16 cellular contexts compared by ENCODE assay signal in genomic region chr1:236021424-236022135, GRCh38. TPM values are rescaled to one million over a fixed set of nuclear protein-coding genes. Genes with fewer than 3 reads are reported as not detected.
DNase-seq lines count a peak whose midpoint lies in the region; ATAC-seq, FAIRE-seq and TF ChIP-seq lines count a peak whose summit lies in the region.
"Had no signal": no experiment of that assay in that cellular context is flagged by ENCODE, and none has a peak within 500 bp of the region (broad histone marks: within the 10 kb centered on the region; RNA-seq: fewer than 3 reads in every experiment).

No MANE protein-coding gene starts in this region.

- peak overlapping the region; percentile 2 for H3K4ac ChIP-seq in neuronal stem cell (ENCODE audit: low read length)

- H3K9me3 Mint-ChIP-seq in activated CD8-positive, alpha-beta memory T cell treated with anti-CD3 and anti-CD28 coated beads, Interleukin-2, amount 10 ng/mL, durations not matched to agents 7 days and 5 days (ENCODE audit: low read depth), result no peaks in the 10 kb centered on the region

- intact Hi-C loops in HepG2 (cut with micrococcal nuclease; ENCODE audit: unreplicated experiment), result no loop called here

- no peak for DNase-seq in HepG2 (ENCODE audit: low spot score)
- peak; percentile 71 for DNase-seq in fibroblast of villous mesenchyme (ENCODE audit: low read depth)
- DNase-seq in neuronal stem cell (ENCODE audit: low spot score), result peak; percentile 12
- DNase-seq in activated CD8-positive, alpha-beta memory T cell treated with anti-CD3 and anti-CD28 coated beads, Interleukin-2, amount 10 ng/mL, durations not matched to agents 7 days and 5 days, result no peak
- no peak for DNase-seq in NCI-H510A treated with DMSO at 0.1 percent for 48 hours (lab: John Stamatoyannopoulos, UW)
- DNase-seq: activated CD8-positive, alpha-beta memory T cell treated with anti-CD3 and anti-CD28 coated beads, Interleukin-2, amount 50 U/mL, for 4 hours; effector memory CD4-positive, alpha-beta T cell; NCI-H1417; NCI-H748 treated with DMSO at 0.1 percent for 48 hours had no signal

- H2AFZ ChIP-seq in HepG2 (ENCODE audit: low read length) (no peak overlapping the region), neuronal stem cell (ENCODE audit: low read length) (no peak overlapping the region)

- TF ChIP-seq POLR2A in HepG2 (IDR thresholded peaks at IDR 0.05; ENCODE audit: insufficient read depth in 1 of 2, low read depth in 2 of 2, low read length in 2 of 2), result no peak

- H3K36me3 Mint-ChIP-seq in activated CD8-positive, alpha-beta memory T cell treated with anti-CD3 and anti-CD28 coated beads, Interleukin-2, amount 10 ng/mL, durations not matched to agents 7 days and 5 days, result no peaks in the 10 kb centered on the region

- TF ChIP-seq CTCF in liver (IDR thresholded peaks at IDR 0.05; ENCODE audit: low read depth, low read length, missing input control), result no peak
- TF ChIP-seq CTCF in HepG2 (CRISPR knock-in tag; IDR thresholded peaks at IDR 0.05), result no peak
- no peak for TF ChIP-seq CTCF in fibroblast of villous mesenchyme (IDR thresholded peaks at IDR 0.05; ENCODE audit: insufficient read depth, low read depth, low read length)

- no peak overlapping the region for H3K27ac ChIP-seq in liver (ENCODE audit: low read depth in 1 of 2, low read length in 2 of 2)
- H3K27ac ChIP-seq in HepG2 (ENCODE audit: extremely low read length, insufficient read depth, low read length), result no peak overlapping the region
- H3K27ac ChIP-seq in neuronal stem cell (replicated peaks; ENCODE audit: low read length), result peak overlapping the region; percentile 20
- H3K27ac ChIP-seq: A549, thoracic aorta had no signal

- no peak overlapping the region for H3K4me3 Mint-ChIP-seq in activated CD8-positive, alpha-beta memory T cell treated with anti-CD3 and anti-CD28 coated beads, Interleukin-2, amount 10 ng/mL, durations not matched to agents 7 days and 5 days

- H3K27me3 Mint-ChIP-seq in activated CD8-positive, alpha-beta memory T cell treated with anti-CD3 and anti-CD28 coated beads, Interleukin-2, amount 10 ng/mL, durations not matched to agents 7 days and 5 days, result peaks cover 13% of the 10 kb centered on the region

- no peak overlapping the region for H2BK5ac ChIP-seq in neuronal stem cell (ENCODE audit: low read length)

- ATAC-seq in HepG2 (no peak), HG03354 (IDR thresholded peaks at IDR 0.05; ENCODE audit: poor library complexity, severe bottlenecking, unreplicated experiment) (no peak)
- no peak for ATAC-seq in activated CD4-positive, CD25-positive, alpha-beta regulatory T cell treated with anti-CD3 and anti-CD28 coated beads, Interleukin-2, amount 50 U/mL, for 24 hours
- ATAC-seq in activated CD8-positive, alpha-beta memory T cell treated with anti-CD3 and anti-CD28 coated beads, Interleukin-2, amount 10 ng/mL, durations not matched to agents 7 days and 5 days, result no peak
- ATAC-seq: A549 had no signal

- H3K9ac ChIP-seq in liver (ENCODE audit: low read depth in 1 of 2, low read length in 2 of 2), result no peak overlapping the region
- no peak overlapping the region for H3K9ac ChIP-seq in HepG2 (ENCODE audit: insufficient read depth, low read depth, low read length)
- H3K9ac ChIP-seq in neuronal stem cell (ENCODE audit: low read depth, low read length, poor library complexity), result no peak overlapping the region

- CTCF ChIA-PET in HepG2 (lab: Yijun Ruan, JAX; ENCODE audit: low intra/inter-chr PET ratio, low total read pairs), result no interaction called here
- CTCF ChIA-PET in activated CD8-positive, alpha-beta memory T cell treated with anti-CD3 and anti-CD28 coated beads, Interleukin-2, amount 10 ng/mL, durations not matched to agents 7 days and 5 days (lab: Charles Lee), result no interaction called here

- FAIRE-seq in HepG2 (lab: Jason Lieb, UNC), result no peak
- FAIRE-seq: A549, GM19239 had no signal

- no peak overlapping the region for H4K8ac ChIP-seq in neuronal stem cell (ENCODE audit: low read depth, low read length)

- H4K20me1 ChIP-seq in HepG2 (ENCODE audit: insufficient read depth, low read length), result no peaks in the 10 kb centered on the region

- peaks cover 2% of the 10 kb centered on the region for H3K4me1 Mint-ChIP-seq in activated CD8-positive, alpha-beta memory T cell treated with anti-CD3 and anti-CD28 coated beads, Interleukin-2, amount 10 ng/mL, durations not matched to agents 7 days and 5 days

- H3K4me2 ChIP-seq in HepG2 (ENCODE audit: low read depth, low read length) (no peak overlapping the region), neuronal stem cell (ENCODE audit: insufficient read depth, low read length, poor library complexity, severe bottlenecking) (no peak overlapping the region)
- H3K4me2 ChIP-seq: A549 had no signal

- peaks cover 2% of the 10 kb centered on the region for H3K79me2 ChIP-seq in HepG2 (ENCODE audit: insufficient read depth, low read length)

- in situ Hi-C loops in HepG2 (cut with HindIII; ENCODE audit: extremely low pct_ligation_motif_present, low pct_unique_long_range_greater_than_20kb), result no loop called here

- no peak for TF ChIP-seq EP300 in HepG2 (IDR thresholded peaks at IDR 0.05; ENCODE audit: low read depth in 2 of 2, low read length in 2 of 2)
- TF ChIP-seq EP300 in HepG2 (CRISPR knock-in tag; IDR thresholded peaks at IDR 0.05; ENCODE audit: borderline replicate concordance), result no peak

- no peak overlapping the region for H3K27ac Mint-ChIP-seq in activated CD8-positive, alpha-beta memory T cell treated with anti-CD3 and anti-CD28 coated beads, Interleukin-2, amount 10 ng/mL, durations not matched to agents 7 days and 5 days

- peaks cover 0 to 15% (median 10%) of the 10 kb centered on the region in 4 donors for H3K4me1 ChIP-seq in liver (ENCODE audit: control insufficient read depth in 4 of 4, insufficient read depth in 4 of 4, low read length in 3 of 4)
- no peaks in the 10 kb centered on the region for H3K4me1 ChIP-seq in HepG2 (ENCODE audit: insufficient read depth, low read length)
- H3K4me1 ChIP-seq in neuronal stem cell (ENCODE audit: control insufficient read depth in 2 of 2, insufficient read depth in 1 of 2, low read depth in 1 of 2, low read length in 2 of 2), result peaks cover 0 to 11% of the 10 kb centered on the region in 2 donors
- H3K4me1 ChIP-seq: HAP-1 had no signal

- no peak overlapping the region for H2BK12ac ChIP-seq in neuronal stem cell (ENCODE audit: low read length)

- no peak overlapping the region for H2AK5ac ChIP-seq in neuronal stem cell (ENCODE audit: low read depth, low read length)

- no peak overlapping the region for H4K91ac ChIP-seq in neuronal stem cell (ENCODE audit: low read depth, low read length, poor library complexity)

- no peak overlapping the region for H3K14ac ChIP-seq in neuronal stem cell (ENCODE audit: low read length)

- no peak overlapping the region for H2BK120ac ChIP-seq in neuronal stem cell (ENCODE audit: low read depth, low read length)

- no peak overlapping the region for H2BK15ac ChIP-seq in neuronal stem cell (ENCODE audit: low read length)

- TF ChIP-seq RAD21 in liver (IDR thresholded peaks at IDR 0.05) (no peak), HepG2 (CRISPR knock-in tag; IDR thresholded peaks at IDR 0.05) (no peak)

- WGBS in liver, result 82% methylated on average over 9 of the region's 9 CpGs
- WGBS in HepG2 (ENCODE audit: low lambda C conversion rate), result 100% methylated on average over 6 of the region's 9 CpGs
- no CpG with 5 or more reads among the region's 9 CpGs for WGBS in neuronal stem cell (ENCODE audit: extremely low coverage in 2 of 2, insufficient read length in 2 of 2, insufficient replicate concordance in 1 of 2), 2 donors

- no TSS peak for BruUV-seq in HepG2 (replicated peaks; lab: Mats Ljungman, UMichigan)

- H3K36me3 ChIP-seq in liver (ENCODE audit: control insufficient read depth in 4 of 4, insufficient read depth in 3 of 4, low read depth in 1 of 4, low read length in 3 of 4) (peaks cover 7 to 54% (median 48%) of the 10 kb centered on the region in 4 donors), HepG2 (replicated peaks in 1 of 2; ENCODE audit: control insufficient read depth in 1 of 2, insufficient read depth in 2 of 2, low read length in 2 of 2) (peaks cover 37 to 82% of the 10 kb centered on the region in 2 experiments; a peak in 4 of 5 replicates), neuronal stem cell (replicated peaks in 1 of 2; ENCODE audit: control insufficient read depth in 2 of 2, insufficient read depth in 2 of 2, low read length in 2 of 2) (peaks cover 25 to 38% of the 10 kb centered on the region in 2 donors)

- H3K27me3 ChIP-seq in liver (ENCODE audit: control insufficient read depth in 4 of 4, insufficient read depth in 4 of 4, low read length in 3 of 4) (no peaks in the 10 kb centered on the region), HepG2 (ENCODE audit: control insufficient read depth in 1 of 2, insufficient read depth in 2 of 2, low read length in 2 of 2) (no peaks in the 10 kb centered on the region), neuronal stem cell (ENCODE audit: control insufficient read depth in 3 of 3, insufficient read depth in 3 of 3, low read depth in 1 of 3, low read length in 3 of 3) (no peaks in the 10 kb centered on the region)

- H3K9me3 ChIP-seq in liver (ENCODE audit: control insufficient read depth in 4 of 4, low read length in 3 of 4) (no peaks in the 10 kb centered on the region), HepG2 (ENCODE audit: low read length) (no peaks in the 10 kb centered on the region), neuronal stem cell (replicated peaks in 1 of 2; ENCODE audit: control insufficient read depth in 2 of 2, insufficient read depth in 1 of 2, low read depth in 1 of 2, low read length in 2 of 2) (no peaks in the 10 kb centered on the region)
- H3K9me3 ChIP-seq: A549, HAP-1, thoracic aorta had no signal

- H3K23ac ChIP-seq in neuronal stem cell (ENCODE audit: low read depth, low read length, poor library complexity), result no peak overlapping the region

- H3K18ac ChIP-seq in neuronal stem cell (ENCODE audit: low read length), result no peak overlapping the region

- H3K79me1 ChIP-seq in neuronal stem cell (ENCODE audit: low read depth, low read length), result no peaks in the 10 kb centered on the region

- no peak overlapping the region for H3K4me3 ChIP-seq in liver (ENCODE audit: low read depth in 1 of 3, low read length in 3 of 3)
- no peak overlapping the region for H3K4me3 ChIP-seq in HepG2 (replicated peaks in 1 of 3; ENCODE audit: insufficient read depth in 1 of 3, low read depth in 2 of 3, low read length in 3 of 3)
- H3K4me3 ChIP-seq in fibroblast of villous mesenchyme (ENCODE audit: low read depth, low read length), result no peak overlapping the region
- H3K4me3 ChIP-seq in neuronal stem cell (ENCODE audit: low read length in 2 of 2), result no peak overlapping the region
- H3K4me3 ChIP-seq: A549, HAP-1, thoracic aorta had no signal

- POLR2A ChIA-PET in HepG2 (lab: Yijun Ruan, JAX), result no interaction called here

RNA-seq across cellular contexts. Expression of gene NID1, which starts 43.3 kb away (rescaled TPM):
- total RNA-seq in liver (10 to 100 TPM; 65.3 to 90.1 TPM), HepG2 (2016; rRNA removed; fragmentation: Illumina TruSeq; extraction: Trizol) (29.3 and 50.2 TPM in 2 replicates), fibroblast of villous mesenchyme (204 and 211 TPM in 2 replicates)
- polyA plus RNA-seq in liver (10 to 100 TPM; 21.2 to 45.1 TPM), HepG2 (2011; rRNA removed) (56.1 and 77.2 TPM in 2 replicates)
- 5.0 and 5.1 TPM in 2 replicates for total RNA-seq in HepG2 (2016; cell fraction: cytosol; rRNA removed; fragmentation: Illumina TruSeq; extraction: Trizol; ENCODE audit: low read depth)
- total RNA-seq in HepG2 (2016; cell fraction: insoluble cytoplasmic fraction; rRNA removed; fragmentation: Illumina TruSeq; extraction: Trizol), result 22.1 and 49.8 TPM in 2 replicates
- total RNA-seq in HepG2 (2016; cell fraction: membrane; rRNA removed; fragmentation: Illumina TruSeq; extraction: Trizol), result 10.8 and 12.4 TPM in 2 replicates
- 68.9 and 87.3 TPM in 2 replicates for total RNA-seq in HepG2 (2016; cell fraction: nucleus; rRNA removed; fragmentation: Illumina TruSeq; extraction: Trizol)
- polyA plus RNA-seq in HepG2 (2011; cell fraction: cytosol; rRNA removed), result 45.0 and 56.5 TPM in 2 replicates
- 102 and 105 TPM in 2 replicates for polyA plus RNA-seq in HepG2 (2011; cell fraction: nucleus; rRNA removed)
- 122 and 152 TPM in 2 replicates for polyA plus RNA-seq in HepG2 (2012)
- polyA plus RNA-seq in HepG2 (2016; cell fraction: cytosol; fragmentation: Illumina TruSeq; extraction: Trizol; ENCODE audit: low read depth), result 2.7 and 3.2 TPM in 2 replicates
- polyA plus RNA-seq in HepG2 (2016; cell fraction: insoluble cytoplasmic fraction; fragmentation: Illumina TruSeq; extraction: Trizol; ENCODE audit: low read depth), result 25.6 and 37.4 TPM in 2 replicates
- 7.7 and 9.8 TPM in 2 replicates for polyA plus RNA-seq in HepG2 (2016; cell fraction: membrane; fragmentation: Illumina TruSeq; extraction: Trizol; ENCODE audit: low read depth)
- polyA plus RNA-seq in HepG2 (2016; cell fraction: nucleus; fragmentation: Illumina TruSeq; extraction: Trizol; ENCODE audit: insufficient read depth, low read depth), result 108 and 114 TPM in 2 replicates
- polyA minus RNA-seq in HepG2 (2011; rRNA and poly(A)+ RNA removed; ENCODE audit: low replicate concordance), result 173 TPM in 1 of 2 replicates, not detected in the other
- polyA minus RNA-seq in HepG2 (2011; cell fraction: cytosol; rRNA and poly(A)+ RNA removed), result 109 and 121 TPM in 2 replicates
- 60.0 and 68.8 TPM in 2 replicates for polyA minus RNA-seq in HepG2 (2011; cell fraction: nucleus; rRNA and poly(A)+ RNA removed)
- 68.7 TPM for polyA plus RNA-seq in neuronal stem cell (2013, experiment 1 of 2)
- 68.7 TPM for polyA plus RNA-seq in neuronal stem cell (2013, experiment 2 of 2)
- under 1 TPM; 0.38 to 0.52 TPM for total RNA-seq in activated CD8-positive, alpha-beta memory T cell treated with anti-CD3 and anti-CD28 coated beads, Interleukin-2, amount 10 ng/mL, durations not matched to agents 7 days and 5 days

Comparison
In these comparisons a context has a peak if more than half of its experiments do, and no peak if none do; other contexts are left out.
1. DNase-seq: peak in fibroblast of villous mesenchyme (single experiment) and neuronal stem cell (single experiment); none in HepG2 (single experiment), activated CD8-positive, alpha-beta memory T cell treated with anti-CD3 and anti-CD28 coated beads, Interleukin-2, amount 10 ng/mL, durations not matched to agents 7 days and 5 days (single experiment) and NCI-H510A treated with DMSO at 0.1 percent for 48 hours (single experiment).